ENCODE assay signal across 34 cellular contexts in genomic region chr10:89940076-89940475, GRCh38.
"Had no signal": no experiment of that assay in that cellular context is flagged by ENCODE, and none has a peak within 500 bp of the region (broad histone marks: within the 10 kb centered on the region; RNA-seq: fewer than 3 reads in every experiment).

No MANE protein-coding gene starts in this region.

- H3K9me3 Mint-ChIP-seq: activated B cell treated with CpG ODN at 0.5 μM for 24 hours; activated CD4-positive, alpha-beta memory T cell treated with anti-CD3 and anti-CD28 coated beads for 36 hours; activated naive CD4-positive, alpha-beta T cell treated with anti-CD3 and anti-CD28 coated beads, Interleukin-2, amount 10 ng/mL, durations not matched to agents 7 days and 5 days; activated T-helper 2 cell treated with anti-CD3 and anti-CD28 coated beads, Interferon-gamma antibody, Interleukin-2, Interleukin-4, amounts not matched to agents 10 μg/mL and 5 μg/mL and 100 μg/mL, durations not matched to agents 14 hours and 24 hours and 36 hours; effector memory CD8-positive, alpha-beta T cell; T-helper 2 cell treated with Interferon-gamma antibody and Interleukin-4, amounts not matched to agents 5 μg/mL and 100 μg/mL, for 36 hours had no signal

- H3K36me3 ChIP-seq: ascending aorta, esophagus muscularis mucosa, gastroesophageal sphincter, heart right ventricle, WERI-Rb-1 had no signal

- H3K27me3 Mint-ChIP-seq: activated naive CD4-positive, alpha-beta T cell treated with anti-CD3 and anti-CD28 coated beads, Interleukin-2, amount 10 ng/mL, durations not matched to agents 7 days and 5 days had no signal

- H3K9me3 ChIP-seq: ascending aorta had no signal

- H3K27ac Mint-ChIP-seq: activated B cell treated with CpG ODN at 0.5 μM for 24 hours; activated CD4-positive, alpha-beta memory T cell treated with anti-CD3 and anti-CD28 coated beads for 36 hours; activated CD8-positive, alpha-beta memory T cell treated with anti-CD3 and anti-CD28 coated beads, Interleukin-2, amount 10 ng/mL, durations not matched to agents 7 days and 5 days; activated CD8-positive, alpha-beta T cell treated with anti-CD3 and anti-CD28 coated beads, Interleukin-2, amount 10 ng/mL, durations not matched to agents 7 days and 5 days; activated naive CD4-positive, alpha-beta T cell treated with anti-CD3 and anti-CD28 coated beads, Interleukin-2, amount 10 ng/mL, durations not matched to agents 7 days and 5 days; activated naive CD4-positive, alpha-beta T cell treated with anti-CD3 and anti-CD28 coated beads, Interleukin-2, amount 50 U/mL, for 72 hours; activated naive CD8-positive, alpha-beta T cell treated with anti-CD3 and anti-CD28 coated beads, Interleukin-2, amount 10 ng/mL, durations not matched to agents 7 days and 5 days; activated T-helper 1 cell treated with anti-CD3 and anti-CD28 coated beads, Interleukin-12 subunit alpha, Interleukin-12 subunit beta, Interleukin-2, Interleukin-4 antibody, amounts not matched to agents 30 ng/mL and 10 ng/mL and 1 ng/mL, durations not matched to agents 14 hours and 24 hours and 36 hours; activated T-helper 2 cell treated with anti-CD3 and anti-CD28 coated beads, Interferon-gamma antibody, Interleukin-2, Interleukin-4, amounts not matched to agents 10 μg/mL and 5 μg/mL and 100 μg/mL, durations not matched to agents 14 hours and 24 hours and 36 hours; brain; effector memory CD8-positive, alpha-beta T cell; T-helper 17 cell; T-helper 2 cell treated with Interferon-gamma antibody and Interleukin-4, amounts not matched to agents 5 μg/mL and 100 μg/mL, for 36 hours had no signal

- H3K27me3 ChIP-seq: ascending aorta, esophagus muscularis mucosa, foreskin keratinocyte, gastroesophageal sphincter, heart right ventricle had no signal

- H3K36me3 Mint-ChIP-seq: activated CD4-positive, alpha-beta memory T cell treated with anti-CD3 and anti-CD28 coated beads for 36 hours; activated CD8-positive, alpha-beta memory T cell treated with anti-CD3 and anti-CD28 coated beads, Interleukin-2, amount 10 ng/mL, durations not matched to agents 7 days and 5 days; activated naive CD4-positive, alpha-beta T cell treated with anti-CD3 and anti-CD28 coated beads, Interleukin-2, amount 10 ng/mL, durations not matched to agents 7 days and 5 days; activated naive CD4-positive, alpha-beta T cell treated with anti-CD3 and anti-CD28 coated beads, Interleukin-2, amount 50 U/mL, for 72 hours; activated naive CD8-positive, alpha-beta T cell treated with anti-CD3 and anti-CD28 coated beads, Interleukin-2, amount 10 ng/mL, durations not matched to agents 7 days and 5 days; brain had no signal

- FAIRE-seq: colon had no signal

- H3K4me1 ChIP-seq: esophagus muscularis mucosa, gastroesophageal sphincter, heart right ventricle had no signal

- H3K4me3 ChIP-seq: ascending aorta, esophagus muscularis mucosa, gastroesophageal sphincter, heart right ventricle had no signal

- H3K4me3 Mint-ChIP-seq: activated B cell treated with CpG ODN at 0.5 μM for 24 hours; activated CD4-positive, alpha-beta memory T cell treated with anti-CD3 and anti-CD28 coated beads for 36 hours; activated CD8-positive, alpha-beta memory T cell treated with anti-CD3 and anti-CD28 coated beads, Interleukin-2, amount 10 ng/mL, durations not matched to agents 7 days and 5 days; activated CD8-positive, alpha-beta T cell treated with anti-CD3 and anti-CD28 coated beads, Interleukin-2, amount 10 ng/mL, durations not matched to agents 7 days and 5 days; activated naive CD4-positive, alpha-beta T cell treated with anti-CD3 and anti-CD28 coated beads, Interleukin-2, amount 10 ng/mL, durations not matched to agents 7 days and 5 days; activated naive CD8-positive, alpha-beta T cell treated with anti-CD3 and anti-CD28 coated beads, Interleukin-2, amount 10 ng/mL, durations not matched to agents 7 days and 5 days; activated T-helper 1 cell treated with anti-CD3 and anti-CD28 coated beads, Interleukin-12 subunit alpha, Interleukin-12 subunit beta, Interleukin-2, Interleukin-4 antibody, amounts not matched to agents 30 ng/mL and 10 ng/mL and 1 ng/mL, durations not matched to agents 14 hours and 24 hours and 36 hours; brain; effector memory CD8-positive, alpha-beta T cell; T-helper 17 cell; T-helper 2 cell treated with Interferon-gamma antibody and Interleukin-4, amounts not matched to agents 5 μg/mL and 100 μg/mL, for 36 hours had no signal

- DNase-seq: activated B cell treated with CpG ODN at 0.5 μM for 24 hours; activated CD4-positive, alpha-beta memory T cell treated with anti-CD3 and anti-CD28 coated beads for 36 hours; activated CD4-positive, alpha-beta T cell treated with anti-CD3 and anti-CD28 coated beads for 48 hours; activated CD4-positive, alpha-beta T cell treated with anti-CD3 and anti-CD28 coated beads, Interleukin-2, amount 50 U/mL, for 1 hour; activated CD8-positive, alpha-beta memory T cell treated with anti-CD3 and anti-CD28 coated beads, Interleukin-2, amount 10 ng/mL, durations not matched to agents 7 days and 5 days; activated CD8-positive, alpha-beta memory T cell treated with anti-CD3 and anti-CD28 coated beads, Interleukin-2, amount 50 U/mL, for 4 hours; activated CD8-positive, alpha-beta T cell treated with anti-CD3 and anti-CD28 coated beads, Interleukin-2, amount 10 ng/mL, durations not matched to agents 7 days and 5 days; activated effector memory CD4-positive, alpha-beta T cell treated with anti-CD3 and anti-CD28 coated beads, Interleukin-2, amount 50 U/mL, for 16 hours; activated naive CD4-positive, alpha-beta T cell; activated naive CD4-positive, alpha-beta T cell treated with anti-CD3 and anti-CD28 coated beads, Interleukin-2, amount 10 ng/mL, durations not matched to agents 7 days and 5 days; activated naive CD8-positive, alpha-beta T cell treated with anti-CD3 and anti-CD28 coated beads, Interleukin-2, amount 10 ng/mL, durations not matched to agents 7 days and 5 days; activated T-cell treated with anti-CD3 and anti-CD28 coated beads, Interleukin-2, amount 50 U/mL, for 1 hour; activated T-cell treated with anti-CD3 and anti-CD28 coated beads, Interleukin-2, amount 50 U/mL, for 48 hours; caudate nucleus; cortex of kidney; dermis blood vessel endothelial cell; effector CD4-positive, alpha-beta T cell; effector memory CD8-positive, alpha-beta T cell; erythroblast; heart right ventricle; T-helper 1 cell; T-helper 17 cell; T1000; WERI-Rb-1 had no signal

- H3K4me1 Mint-ChIP-seq: activated CD8-positive, alpha-beta memory T cell treated with anti-CD3 and anti-CD28 coated beads, Interleukin-2, amount 10 ng/mL, durations not matched to agents 7 days and 5 days; activated naive CD4-positive, alpha-beta T cell treated with anti-CD3 and anti-CD28 coated beads, Interleukin-2, amount 10 ng/mL, durations not matched to agents 7 days and 5 days; brain; T-helper 17 cell had no signal

- H3K27ac ChIP-seq: ascending aorta, esophagus muscularis mucosa, foreskin keratinocyte, gastroesophageal sphincter, heart right ventricle, WERI-Rb-1 had no signal
